1 cellular context compared by ENCODE assay signal in genomic region chr1:155011004-155011416, GRCh38.
TF ChIP-seq lines count a peak whose summit lies in the region.

No MANE protein-coding gene starts in this region.

TF ChIP-seq in H1, 55 proteins besides CTCF, POLR2A, EP300 and RAD21:
- TF ChIP-seq CBX5 (IDR thresholded peaks at IDR 0.05; ENCODE audit: low read depth, low read length) (no peak), TBP (IDR thresholded peaks at IDR 0.05; ENCODE audit: low read depth, low read length) (no peak), SP4 (IDR thresholded peaks at IDR 0.05; ENCODE audit: low read length) (no peak), GABPA (IDR thresholded peaks at IDR 0.05; ENCODE audit: borderline replicate concordance, insufficient read depth, low read length) (no peak), USF2 (IDR thresholded peaks at IDR 0.05; ENCODE audit: low read length) (no peak)
